ENCODE assay signal across 26 cellular contexts in genomic region chr3:141994856-141995255, GRCh38.
"Had no signal": no experiment of that assay in that cellular context is flagged by ENCODE, and none has a peak within 500 bp of the region (broad histone marks: within the 10 kb centered on the region; RNA-seq: fewer than 3 reads in every experiment).

No MANE protein-coding gene starts in this region.

- H3K27me3 Mint-ChIP-seq: activated CD4-positive, alpha-beta T cell treated with anti-CD3 and anti-CD28 coated beads for 36 hours; activated naive CD8-positive, alpha-beta T cell treated with anti-CD3 and anti-CD28 coated beads, Interleukin-2, amount 10 ng/mL, durations not matched to agents 7 days and 5 days; brain; effector memory CD8-positive, alpha-beta T cell; natural killer cell treated with Interleukin-12 subunit alpha and Interleukin-12 subunit beta and Interleukin-15 and Interleukin-18, amount 100 ng/mL, for 72 hours had no signal

- DNase-seq: activated CD4-positive, alpha-beta T cell treated with anti-CD3 and anti-CD28 coated beads for 36 hours; activated effector memory CD4-positive, alpha-beta T cell treated with anti-CD3 and anti-CD28 coated beads, Interleukin-2, amount 50 U/mL, for 16 hours; activated naive CD4-positive, alpha-beta T cell treated with anti-CD3 and anti-CD28 coated beads for 36 hours; activated naive CD8-positive, alpha-beta T cell treated with anti-CD3 and anti-CD28 coated beads, Interleukin-2, amount 10 ng/mL, durations not matched to agents 7 days and 5 days; activated T-cell treated with anti-CD3 and anti-CD28 coated beads, Interleukin-2, amount 50 U/mL, for 1 hour; effector memory CD8-positive, alpha-beta T cell; hippocampal formation; left colon; lower lobe of right lung; mesenchymal stem cell; right lobe of liver; stimulated activated CD4-positive, alpha-beta T cell treated with anti-CD3 and anti-CD28 coated beads, Interleukin-12 subunit alpha, Interleukin-12 subunit beta, amount 100 ng/mL, for 4 hours; stimulated activated CD4-positive, alpha-beta T cell treated with anti-CD3 and anti-CD28 coated beads, Interleukin-4, amount 100 ng/mL, for 1 hour; stimulated activated naive CD8-positive, alpha-beta T cell treated with anti-CD3 and anti-CD28 coated beads, Interleukin-15, Interleukin-2, amounts not matched to agents 100 U/mL and 50 U/mL, for 24 hours; T-helper 2 cell; testis; transverse colon had no signal

- H3K27me3 ChIP-seq: ascending aorta, cardiac muscle cell, gastroesophageal sphincter, right lobe of liver, testis, transverse colon had no signal

- H3K27ac Mint-ChIP-seq: activated CD4-positive, alpha-beta T cell treated with anti-CD3 and anti-CD28 coated beads for 36 hours; activated naive CD4-positive, alpha-beta T cell treated with anti-CD3 and anti-CD28 coated beads for 36 hours; activated naive CD8-positive, alpha-beta T cell treated with anti-CD3 and anti-CD28 coated beads, Interleukin-2, amount 10 ng/mL, durations not matched to agents 7 days and 5 days; activated T-helper 1 cell treated with anti-CD3 and anti-CD28 coated beads, Interleukin-12 subunit alpha, Interleukin-12 subunit beta, Interleukin-2, Interleukin-4 antibody, amounts not matched to agents 30 ng/mL and 10 ng/mL and 1 ng/mL, durations not matched to agents 14 hours and 24 hours and 36 hours; effector memory CD8-positive, alpha-beta T cell; natural killer cell treated with Interleukin-12 subunit alpha and Interleukin-12 subunit beta and Interleukin-15 and Interleukin-18, amount 100 ng/mL, for 72 hours; WTC11 had no signal

- H3K4me1 ChIP-seq: ascending aorta, lower lobe of right lung, right lobe of liver, testis had no signal

- H3K27ac ChIP-seq: ascending aorta, cardiac muscle cell, coronary artery, gastroesophageal sphincter, lower lobe of right lung, right lobe of liver, skin epidermis, testis, transverse colon had no signal

- H3K9me3 Mint-ChIP-seq: activated naive CD4-positive, alpha-beta T cell treated with anti-CD3 and anti-CD28 coated beads for 36 hours; activated naive CD8-positive, alpha-beta T cell treated with anti-CD3 and anti-CD28 coated beads, Interleukin-2, amount 10 ng/mL, durations not matched to agents 7 days and 5 days; activated T-helper 1 cell treated with anti-CD3 and anti-CD28 coated beads, Interleukin-12 subunit alpha, Interleukin-12 subunit beta, Interleukin-2, Interleukin-4 antibody, amounts not matched to agents 30 ng/mL and 10 ng/mL and 1 ng/mL, durations not matched to agents 14 hours and 24 hours and 36 hours; brain; effector memory CD8-positive, alpha-beta T cell; natural killer cell treated with Interleukin-12 subunit alpha and Interleukin-12 subunit beta and Interleukin-15 and Interleukin-18, amount 100 ng/mL, for 72 hours; WTC11 had no signal

- H3K4me3 ChIP-seq: ascending aorta, cardiac muscle cell, coronary artery, gastroesophageal sphincter, lower lobe of right lung, right lobe of liver, skin epidermis, testis, transverse colon had no signal

- H3K36me3 Mint-ChIP-seq: natural killer cell treated with Interleukin-12 subunit alpha and Interleukin-12 subunit beta and Interleukin-15 and Interleukin-18, amount 100 ng/mL, for 72 hours; WTC11 had no signal

- H3K36me3 ChIP-seq: ascending aorta, gastroesophageal sphincter, right lobe of liver had no signal

- H3K9me3 ChIP-seq: ascending aorta, gastroesophageal sphincter, lower lobe of right lung, right lobe of liver, testis, transverse colon had no signal

- H3K4me3 Mint-ChIP-seq: activated CD4-positive, alpha-beta T cell treated with anti-CD3 and anti-CD28 coated beads for 36 hours; activated naive CD4-positive, alpha-beta T cell treated with anti-CD3 and anti-CD28 coated beads for 36 hours; activated naive CD8-positive, alpha-beta T cell treated with anti-CD3 and anti-CD28 coated beads, Interleukin-2, amount 10 ng/mL, durations not matched to agents 7 days and 5 days; activated T-helper 1 cell treated with anti-CD3 and anti-CD28 coated beads, Interleukin-12 subunit alpha, Interleukin-12 subunit beta, Interleukin-2, Interleukin-4 antibody, amounts not matched to agents 30 ng/mL and 10 ng/mL and 1 ng/mL, durations not matched to agents 14 hours and 24 hours and 36 hours; brain; effector memory CD8-positive, alpha-beta T cell; natural killer cell treated with Interleukin-12 subunit alpha and Interleukin-12 subunit beta and Interleukin-15 and Interleukin-18, amount 100 ng/mL, for 72 hours; WTC11 had no signal

- H3K4me1 Mint-ChIP-seq: activated CD4-positive, alpha-beta T cell treated with anti-CD3 and anti-CD28 coated beads for 36 hours had no signal

- ATAC-seq: activated CD4-positive, alpha-beta T cell treated with anti-CD3 and anti-CD28 coated beads for 36 hours; effector memory CD8-positive, alpha-beta T cell; gastroesophageal sphincter; left colon; lower lobe of right lung; natural killer cell treated with Interleukin-12 subunit alpha and Interleukin-12 subunit beta and Interleukin-15 and Interleukin-18, amount 100 ng/mL, for 72 hours; right lobe of liver; stimulated activated naive CD8-positive, alpha-beta T cell treated with anti-CD3 and anti-CD28 coated beads, Interleukin-15, Interleukin-2, amounts not matched to agents 100 U/mL and 50 U/mL, for 24 hours; WTC11 had no signal
